25 cellular contexts compared by ENCODE assay signal in the genomic region with DNA sequence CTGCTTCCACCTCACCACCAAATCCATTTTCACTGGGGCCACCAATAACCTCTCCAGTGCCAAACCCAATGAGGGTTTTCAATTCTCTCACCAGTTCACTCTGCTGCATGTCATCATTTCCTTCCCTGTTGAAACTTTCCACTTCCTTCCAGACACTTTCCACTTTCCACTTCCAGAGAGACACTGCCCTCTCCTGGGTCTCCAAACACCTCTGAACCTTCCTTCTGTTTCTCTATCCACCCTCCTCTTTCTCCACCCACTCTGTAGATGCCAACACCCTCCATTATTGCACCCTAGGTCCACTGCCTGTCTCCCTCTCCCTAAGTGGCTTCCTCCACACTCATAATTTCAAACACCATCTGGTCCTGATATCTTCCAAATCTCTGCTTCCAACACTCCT. TPM values are rescaled to one million over a fixed set of nuclear protein-coding genes. Genes with fewer than 3 reads are reported as not detected.
A peak's percentile ranks its signal among the peaks of the same experiment; 100 is the strongest.
DNase-seq lines count a peak whose midpoint lies in the region; ATAC-seq and TF ChIP-seq lines count a peak whose summit lies in the region.
"Had no signal": no experiment of that assay in that cellular context is flagged by ENCODE, and none has a peak within 500 bp of the region (broad histone marks: within the 10 kb centered on the region; RNA-seq: fewer than 3 reads in every experiment).

No MANE protein-coding gene starts in this region.

- ATAC-seq in GM18870 (IDR thresholded peaks at IDR 0.05; ENCODE audit: unreplicated experiment), result no peak
- ATAC-seq: naive thymus-derived CD4-positive, alpha-beta T cell had no signal

- H3K4me1 ChIP-seq in parathyroid adenoma, result peaks cover 19% of the 10 kb centered on the region
- H3K4me1 ChIP-seq: ascending aorta had no signal

- TF ChIP-seq CTCF in parathyroid adenoma (IDR thresholded peaks at IDR 0.05), result no peak

- no peaks in the 10 kb centered on the region for H3K27me3 ChIP-seq in parathyroid adenoma (ENCODE audit: control insufficient read depth, insufficient read depth, low read length)
- H3K27me3 ChIP-seq: ascending aorta had no signal

- H3K27ac ChIP-seq in parathyroid adenoma, result peak overlapping the region; percentile 88
- H3K27ac ChIP-seq: ascending aorta, epithelial cell of prostate had no signal

- in situ Hi-C loops in G401 (cut with HindIII; ENCODE audit: low sequenced_read_pairs), result no loop called here

- H3K4me2 ChIP-seq in parathyroid adenoma (ENCODE audit: low read length), result peak overlapping the region; percentile 55
- H3K4me2 ChIP-seq: smooth muscle cell had no signal

- DNase-seq in G401 (ENCODE audit: low spot score), result peak; percentile 7
- peak; percentile 21 for DNase-seq in NCI-H69 (lab: John Stamatoyannopoulos, UW)
- DNase-seq in SKM-1 treated with dmso at 0.1 percent for 144 hours (lab: John Stamatoyannopoulos, UW; ENCODE audit: unreplicated experiment), result peak; percentile 56
- DNase-seq in stimulated activated CD4-positive, alpha-beta T cell treated with anti-CD3 and anti-CD28 coated beads, Interleukin-15, amount 100 ng/mL, for 24 hours, result no peak
- DNase-seq in hepatic stellate cell (ENCODE audit: low spot score), result no peak
- DNase-seq: activated CD4-positive, alpha-beta T cell treated with anti-CD3 and anti-CD28 coated beads, Interleukin-2, amount 50 U/mL, for 48 hours; activated CD4-positive, CD25-positive, alpha-beta regulatory T cell; cerebellar nuclear complex; hippocampal formation; immature natural killer cell; IMR-90; left ventricle myocardium superior; naive thymus-derived CD4-positive, alpha-beta T cell; NCI-H1436 treated with DMSO at 0.1 percent for 48 hours; NCI-H2107; nucleus accumbens; T-helper 9 cell had no signal

- no peaks in the 10 kb centered on the region for H3K9me3 ChIP-seq in parathyroid adenoma (ENCODE audit: control insufficient read depth, low read length)
- H3K9me3 ChIP-seq: ascending aorta had no signal

- H3K36me3 ChIP-seq in parathyroid adenoma (ENCODE audit: control insufficient read depth, insufficient read depth, low read length), result no peaks in the 10 kb centered on the region
- H3K36me3 ChIP-seq: ascending aorta had no signal

- H3K79me2 ChIP-seq in parathyroid adenoma, result no peaks in the 10 kb centered on the region

- peak overlapping the region; percentile 68 for H2AFZ ChIP-seq in parathyroid adenoma

- H3K4me3 ChIP-seq in parathyroid adenoma (ENCODE audit: low read depth, low read length), result no peak overlapping the region
- H3K4me3 ChIP-seq: ascending aorta, smooth muscle cell had no signal

- no peak overlapping the region for H3K9ac ChIP-seq in parathyroid adenoma

RNA-seq across cellular contexts. Expression of gene PDE6A, which starts 39.6 kb away (rescaled TPM):
- not detected in 2 replicates for total RNA-seq in G401 (2014; rRNA removed; shearing (Covaris generic))
- total RNA-seq: activated T-helper 2 cell treated with anti-CD3 and anti-CD28 coated beads, Interferon-gamma antibody, Interleukin-2, Interleukin-4, amounts not matched to agents 10 μg/mL and 5 μg/mL and 100 μg/mL, durations not matched to agents 14 hours and 24 hours and 36 hours; ascending aorta; Daoy; IMR-90; naive thymus-derived CD4-positive, alpha-beta T cell; smooth muscle cell; temporal lobe had no signal

RNA-seq across cellular contexts. Expression of gene SLC26A2, which starts 55.6 kb away (rescaled TPM):
- 4.8 and 10.2 TPM in 2 replicates for total RNA-seq in G401 (2014; rRNA removed; shearing (Covaris generic))

Comparison
In these comparisons a context has a peak if more than half of its experiments do, and no peak if none do; other contexts are left out.
1. DNase-seq: peak in G401 (single experiment), NCI-H69 (single experiment) and SKM-1 treated with dmso at 0.1 percent for 144 hours (single experiment); none in stimulated activated CD4-positive, alpha-beta T cell treated with anti-CD3 and anti-CD28 coated beads, Interleukin-15, amount 100 ng/mL, for 24 hours (single experiment) and hepatic stellate cell (single experiment).